In the genomic region with DNA sequence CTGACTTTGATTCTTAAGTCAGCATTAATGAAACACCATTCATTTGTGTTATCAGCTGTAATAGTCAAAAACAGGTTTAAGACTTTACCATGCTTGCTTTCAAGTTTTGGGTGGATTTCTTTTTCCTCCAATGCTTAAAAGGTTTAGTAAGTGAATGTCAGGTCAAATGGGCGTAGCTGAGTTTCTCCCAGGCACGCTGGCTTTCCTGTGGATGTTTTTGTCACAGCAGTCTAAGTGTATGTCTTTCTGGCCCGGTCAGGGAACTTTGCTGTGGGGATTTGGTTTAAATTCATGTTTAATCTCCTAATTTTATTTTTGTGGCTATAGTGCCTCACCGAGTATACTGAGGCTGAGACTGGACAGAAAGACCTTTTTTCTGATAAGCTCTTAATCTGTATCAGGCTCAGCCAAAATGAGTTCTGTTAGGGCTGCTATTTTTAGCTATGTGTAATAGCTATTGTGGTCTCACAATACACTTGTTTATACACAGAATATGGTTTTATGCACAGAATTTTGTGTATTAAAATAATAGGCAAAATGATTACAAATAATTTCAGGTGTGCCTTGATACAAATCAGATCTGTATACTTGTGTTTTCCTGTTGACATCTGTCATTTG, we compare ENCODE assay signal across 11 cellular contexts.
DNase-seq lines count a peak whose midpoint lies in the region; ATAC-seq and TF ChIP-seq lines count a peak whose summit lies in the region.
"Had no signal": no experiment of that assay in that cellular context is flagged by ENCODE, and none has a peak within 500 bp of the region (broad histone marks: within the 10 kb centered on the region; RNA-seq: fewer than 3 reads in every experiment).

No MANE protein-coding gene starts in this region.

- H3K27ac Mint-ChIP-seq in T-helper 1 cell treated with Interleukin-12 subunit alpha and Interleukin-12 subunit beta and Interleukin-4 antibody, amounts not matched to agents 30 μg/mL and 1 μg/mL, for 36 hours = no peak overlapping the region
- peak overlapping the region; percentile 77 for H3K27ac Mint-ChIP-seq in T-helper 17 cell
- H3K27ac Mint-ChIP-seq: activated B cell treated with CpG ODN at 0.5 μM for 24 hours had no signal

- 17 to 19% methylated on average over 4 of the region's 4 CpGs for WGBS in heart right ventricle, 2 donors
- WGBS in smooth muscle cell (ENCODE audit: low lambda C conversion rate) = 34% methylated on average over 4 of the region's 4 CpGs

- H3K4me3 ChIP-seq in heart right ventricle (peak overlapping the region in 5 of 10 donors; percentile 7 to 30 (median 20)), smooth muscle cell (no peak overlapping the region)

- H2AFZ ChIP-seq in smooth muscle cell (ENCODE audit: low read depth) = no peak overlapping the region

- H3K4me3 Mint-ChIP-seq in T-helper 1 cell treated with Interleukin-12 subunit alpha and Interleukin-12 subunit beta and Interleukin-4 antibody, amounts not matched to agents 30 μg/mL and 1 μg/mL, for 36 hours = peak overlapping the region; percentile 48
- peak overlapping the region; percentile 85 for H3K4me3 Mint-ChIP-seq in T-helper 17 cell

- H3K4me1 ChIP-seq in heart right ventricle (peaks cover 13 to 40% (median 29%) of the 10 kb centered on the region in 9 donors), smooth muscle cell (ENCODE audit: low read depth) (peaks cover 30% of the 10 kb centered on the region)

- ATAC-seq in T-helper 17 cell = peak; percentile 8
- ATAC-seq in heart right ventricle = peak; percentile 55 to 82 (median 70)
- ATAC-seq in left lobe of liver = no peak

- peaks cover 43% of the 10 kb centered on the region for H3K4me1 Mint-ChIP-seq in T-helper 1 cell treated with Interleukin-12 subunit alpha and Interleukin-12 subunit beta and Interleukin-4 antibody, amounts not matched to agents 30 μg/mL and 1 μg/mL, for 36 hours (ENCODE audit: low read depth)
- peaks cover 54% of the 10 kb centered on the region for H3K4me1 Mint-ChIP-seq in T-helper 17 cell

- H3K36me3 ChIP-seq in heart right ventricle (no peaks in the 10 kb centered on the region), smooth muscle cell (ENCODE audit: low read depth) (no peaks in the 10 kb centered on the region)

- H3K9ac ChIP-seq in smooth muscle cell (ENCODE audit: low read depth) = no peak overlapping the region

- peaks cover 28% of the 10 kb centered on the region for H3K27me3 Mint-ChIP-seq in T-helper 1 cell treated with Interleukin-12 subunit alpha and Interleukin-12 subunit beta and Interleukin-4 antibody, amounts not matched to agents 30 μg/mL and 1 μg/mL, for 36 hours (ENCODE audit: low read depth)
- no peaks in the 10 kb centered on the region for H3K27me3 Mint-ChIP-seq in T-helper 17 cell
- H3K27me3 Mint-ChIP-seq: activated B cell treated with CpG ODN at 0.5 μM for 24 hours had no signal

- intact Hi-C loops in heart right ventricle (cut with DNase I) = no loop called here

- no peaks in the 10 kb centered on the region for H4K20me1 ChIP-seq in smooth muscle cell (ENCODE audit: low read depth)

- H3K27me3 ChIP-seq in heart right ventricle (no peaks in the 10 kb centered on the region), smooth muscle cell (ENCODE audit: low read depth) (no peaks in the 10 kb centered on the region)

- H3K9me3 ChIP-seq in T-helper 17 cell (ENCODE audit: control insufficient read depth, low read length, poor library complexity, severe bottlenecking) = no peaks in the 10 kb centered on the region
- no peaks in the 10 kb centered on the region for H3K9me3 ChIP-seq in heart right ventricle
- H3K9me3 ChIP-seq in smooth muscle cell (replicated peaks; ENCODE audit: low read depth) = no peaks in the 10 kb centered on the region

- H3K27ac ChIP-seq in heart right ventricle (peak overlapping the region; percentile 37 to 77 (median 58)), smooth muscle cell (ENCODE audit: low read depth) (no peak overlapping the region)
- H3K27ac ChIP-seq: 22Rv1 had no signal

- H3K4me2 ChIP-seq in smooth muscle cell = peak overlapping the region; percentile 1

- DNase-seq in T-helper 1 cell = no peak
- no peak for DNase-seq in T-helper 17 cell
- no peak for DNase-seq in heart right ventricle
- no peak for DNase-seq in smooth muscle cell (lab: John Stamatoyannopoulos, UW; ENCODE audit: unreplicated experiment)
- no peak for DNase-seq in left lobe of liver (ENCODE audit: low spot score)
- no peak for DNase-seq in NCI-H526 (lab: John Stamatoyannopoulos, UW)
- no peak for DNase-seq in SIG-M5 treated with dmso at 0.1 percent for 504 hours (lab: John Stamatoyannopoulos, UW; ENCODE audit: unreplicated experiment)
- DNase-seq: activated B cell treated with CpG ODN at 0.5 μM for 24 hours, NCI-H524 treated with DMSO at 0.1 percent for 48 hours had no signal

- TF ChIP-seq CTCF in heart right ventricle (IDR thresholded peaks at IDR 0.05) (no peak), smooth muscle cell (IDR thresholded peaks at IDR 0.05; ENCODE audit: borderline replicate concordance, insufficient read depth, poor library complexity, severe bottlenecking) (no peak)

- peaks cover 5% of the 10 kb centered on the region for H3F3A ChIP-seq in smooth muscle cell (ENCODE audit: low read depth)

- no peaks in the 10 kb centered on the region for H3K9me3 Mint-ChIP-seq in T-helper 1 cell treated with Interleukin-12 subunit alpha and Interleukin-12 subunit beta and Interleukin-4 antibody, amounts not matched to agents 30 μg/mL and 1 μg/mL, for 36 hours
- H3K9me3 Mint-ChIP-seq: activated B cell treated with CpG ODN at 0.5 μM for 24 hours had no signal

- no peaks in the 10 kb centered on the region for H3K79me2 ChIP-seq in smooth muscle cell (ENCODE audit: low read depth)

- peaks cover 2% of the 10 kb centered on the region for H3K36me3 Mint-ChIP-seq in T-helper 1 cell treated with Interleukin-12 subunit alpha and Interleukin-12 subunit beta and Interleukin-4 antibody, amounts not matched to agents 30 μg/mL and 1 μg/mL, for 36 hours (ENCODE audit: low read depth)
- H3K36me3 Mint-ChIP-seq in T-helper 17 cell (ENCODE audit: low read depth) = peaks cover 4% of the 10 kb centered on the region
